ENCODE assay signal across 23 cellular contexts in genomic region chr1:157695417-157695816, GRCh38. TPM values are rescaled to one million over a fixed set of nuclear protein-coding genes. Genes with fewer than 3 reads are reported as not detected.
DNase-seq lines count a peak whose midpoint lies in the region; ATAC-seq and TF ChIP-seq lines count a peak whose summit lies in the region.
"Had no signal": no experiment of that assay in that cellular context is flagged by ENCODE, and none has a peak within 500 bp of the region (broad histone marks: within the 10 kb centered on the region; RNA-seq: fewer than 3 reads in every experiment).

No MANE protein-coding gene starts in this region.

- no peak for TF ChIP-seq POLR2A in stomach (IDR thresholded peaks at IDR 0.05)

- H3K79me2 ChIP-seq in OCI-LY7 (ENCODE audit: insufficient read depth, low read depth, low read length) = no peaks in the 10 kb centered on the region

- POLR2A ChIA-PET in OCI-LY7 (lab: Charles Lee) = no interaction called here
- POLR2A ChIA-PET in activated CD4-positive, alpha-beta memory T cell treated with anti-CD3 and anti-CD28 coated beads for 36 hours (lab: Charles Lee) = no interaction called here
- POLR2A ChIA-PET in activated CD4-positive, alpha-beta T cell treated with anti-CD3 and anti-CD28 coated beads for 36 hours (lab: Charles Lee) = no interaction called here

- TF ChIP-seq EP300 in stomach (IDR thresholded peaks at IDR 0.05) = no peak

- peaks cover 61% of the 10 kb centered on the region for H3K4me1 ChIP-seq in OCI-LY7 (ENCODE audit: insufficient read depth, low read length, poor library complexity, severe bottlenecking)
- H3K4me1 ChIP-seq in stomach = no peaks in the 10 kb centered on the region
- H3K4me1 ChIP-seq: BLaER1 treated with 17β-estradiol and CSF1 and Interleukin-3, amounts not matched to agents 10 nM and 100 nM; Peyer's patch had no signal

- H3K36me3 Mint-ChIP-seq in immature natural killer cell = peaks cover 24 to 55% (median 46%) of the 10 kb centered on the region in 3 donors
- H3K36me3 Mint-ChIP-seq in stimulated activated effector memory CD8-positive, alpha-beta T cell treated with anti-CD3 and anti-CD28 coated beads, Interleukin-12 subunit alpha, Interleukin-12 subunit beta, amount 100 ng/mL, for 72 hours = peaks cover 80% of the 10 kb centered on the region
- no peaks in the 10 kb centered on the region for H3K36me3 Mint-ChIP-seq in activated CD4-positive, alpha-beta memory T cell treated with anti-CD3 and anti-CD28 coated beads for 36 hours
- H3K36me3 Mint-ChIP-seq in activated CD4-positive, alpha-beta T cell treated with anti-CD3 and anti-CD28 coated beads for 36 hours (ENCODE audit: low read depth) = no peaks in the 10 kb centered on the region

- H3K4me3 ChIP-seq in OCI-LY7 (ENCODE audit: low read depth, low read length, poor library complexity, severe bottlenecking) = no peak overlapping the region
- H3K4me3 ChIP-seq in stomach = no peak overlapping the region
- H3K4me3 ChIP-seq: BLaER1 treated with 17β-estradiol and CSF1 and Interleukin-3, amounts not matched to agents 10 nM and 100 nM had no signal

- H3K4me3 Mint-ChIP-seq in immature natural killer cell = peak overlapping the region; percentile 52 to 97 (median 90)
- peak overlapping the region; percentile 65 for H3K4me3 Mint-ChIP-seq in stimulated activated effector memory CD8-positive, alpha-beta T cell treated with anti-CD3 and anti-CD28 coated beads, Interleukin-12 subunit alpha, Interleukin-12 subunit beta, amount 100 ng/mL, for 72 hours
- H3K4me3 Mint-ChIP-seq in activated CD4-positive, alpha-beta memory T cell treated with anti-CD3 and anti-CD28 coated beads for 36 hours = no peak overlapping the region
- no peak overlapping the region for H3K4me3 Mint-ChIP-seq in activated CD4-positive, alpha-beta T cell treated with anti-CD3 and anti-CD28 coated beads for 36 hours

- peak; percentile 7 to 18 for ATAC-seq in activated CD4-positive, CD25-positive, alpha-beta regulatory T cell treated with anti-CD3 and anti-CD28 coated beads, Interleukin-2, amount 50 U/mL, for 24 hours
- ATAC-seq in stimulated activated effector memory CD8-positive, alpha-beta T cell treated with anti-CD3 and anti-CD28 coated beads, Interleukin-12 subunit alpha, Interleukin-12 subunit beta, amount 100 ng/mL, for 72 hours = peak; percentile 4
- ATAC-seq in activated CD4-positive, alpha-beta T cell treated with anti-CD3 and anti-CD28 coated beads for 36 hours = no peak

- BruUV-seq in OCI-LY7 (replicated peaks; lab: Mats Ljungman, UMichigan) = no TSS peak

- no peak for DNase-seq in activated CD4-positive, CD25-positive, alpha-beta regulatory T cell treated with anti-CD3 and anti-CD28 coated beads, Interleukin-2, amount 50 U/mL, for 72 hours
- no peak for DNase-seq in OCI-LY7 (ENCODE audit: low spot score)
- DNase-seq in immature natural killer cell = no peak
- no peak for DNase-seq in stimulated activated effector memory CD8-positive, alpha-beta T cell treated with anti-CD3 and anti-CD28 coated beads, Interleukin-12 subunit alpha, Interleukin-12 subunit beta, amount 100 ng/mL, for 72 hours (ENCODE audit: low spot score in 2 of 2)
- no peak for DNase-seq in activated CD4-positive, alpha-beta memory T cell treated with anti-CD3 and anti-CD28 coated beads for 36 hours
- no peak for DNase-seq in activated CD4-positive, alpha-beta T cell treated with anti-CD3 and anti-CD28 coated beads for 36 hours
- DNase-seq in stomach = no peak
- DNase-seq: ACHN, GDM1, GOT3, HCEC 1CT, IMR-90, NCI-H1105, NCI-H146, NCI-H2029 treated with DMSO at 0.1 percent for 48 hours, NCI-H226, NCI-H510A treated with DMSO at 0.1 percent for 48 hours, NCI-H748 treated with DMSO at 0.1 percent for 48 hours had no signal

- TF ChIP-seq CTCF in OCI-LY7 (conservative IDR thresholded peaks at IDR 0.05; ENCODE audit: low read length) (no peak), stomach (IDR thresholded peaks at IDR 0.05) (no peak)

- peak overlapping the region; percentile 7; the same call in 1 of the 2 replicates for H3K4me2 ChIP-seq in OCI-LY7 (ENCODE audit: low read length)
- H3K4me2 ChIP-seq: BLaER1 treated with 17β-estradiol and CSF1 and Interleukin-3, amounts not matched to agents 10 nM and 100 nM had no signal

- H3K4me1 Mint-ChIP-seq in immature natural killer cell = peaks cover 91 to 99% of the 10 kb centered on the region in 2 donors
- H3K4me1 Mint-ChIP-seq in stimulated activated effector memory CD8-positive, alpha-beta T cell treated with anti-CD3 and anti-CD28 coated beads, Interleukin-12 subunit alpha, Interleukin-12 subunit beta, amount 100 ng/mL, for 72 hours = peaks cover 36% of the 10 kb centered on the region
- H3K4me1 Mint-ChIP-seq in activated CD4-positive, alpha-beta memory T cell treated with anti-CD3 and anti-CD28 coated beads for 36 hours (ENCODE audit: low read depth) = no peaks in the 10 kb centered on the region
- H3K4me1 Mint-ChIP-seq in activated CD4-positive, alpha-beta T cell treated with anti-CD3 and anti-CD28 coated beads for 36 hours = no peaks in the 10 kb centered on the region

- intact Hi-C loops in OCI-LY7 (cut with micrococcal nuclease; ENCODE audit: unreplicated experiment) = no loop called here
- intact Hi-C loops in activated CD4-positive, alpha-beta memory T cell treated with anti-CD3 and anti-CD28 coated beads for 36 hours (cut with micrococcal nuclease) = no loop called here
- intact Hi-C loops in activated CD4-positive, alpha-beta T cell treated with anti-CD3 and anti-CD28 coated beads for 36 hours (cut with DNase I, micrococcal nuclease) = no loop called here
- intact Hi-C loops in stomach (cut with DNase I; ENCODE audit: low total_unique reads) = no loop called here

- H3K27ac ChIP-seq in OCI-LY7 (ENCODE audit: low read depth, low read length, poor library complexity, severe bottlenecking) = no peak overlapping the region
- no peak overlapping the region for H3K27ac ChIP-seq in stomach
- H3K27ac ChIP-seq: 22Rv1; BLaER1 treated with 17β-estradiol and CSF1 and Interleukin-3, amounts not matched to agents 10 nM and 100 nM had no signal

- H3K36me3 ChIP-seq in OCI-LY7 (ENCODE audit: insufficient read depth, low read length) (no peaks in the 10 kb centered on the region), stomach (no peaks in the 10 kb centered on the region)
- H3K36me3 ChIP-seq: BLaER1 treated with 17β-estradiol and CSF1 and Interleukin-3, amounts not matched to agents 10 nM and 100 nM; Peyer's patch had no signal

- H3K9me3 ChIP-seq in OCI-LY7 (ENCODE audit: low read length) (no peaks in the 10 kb centered on the region), stomach (no peaks in the 10 kb centered on the region)
- H3K9me3 ChIP-seq: BLaER1 treated with 17β-estradiol and CSF1 and Interleukin-3, amounts not matched to agents 10 nM and 100 nM; Peyer's patch had no signal

- peak overlapping the region; percentile 93 to 99 (median 96) for H3K27ac Mint-ChIP-seq in immature natural killer cell
- peak overlapping the region; percentile 87 for H3K27ac Mint-ChIP-seq in stimulated activated effector memory CD8-positive, alpha-beta T cell treated with anti-CD3 and anti-CD28 coated beads, Interleukin-12 subunit alpha, Interleukin-12 subunit beta, amount 100 ng/mL, for 72 hours
- H3K27ac Mint-ChIP-seq in activated CD4-positive, alpha-beta memory T cell treated with anti-CD3 and anti-CD28 coated beads for 36 hours = no peak overlapping the region
- no peak overlapping the region for H3K27ac Mint-ChIP-seq in activated CD4-positive, alpha-beta T cell treated with anti-CD3 and anti-CD28 coated beads for 36 hours

- H3K27me3 ChIP-seq in stomach = peaks cover 0 to 15% (median 0%) of the 10 kb centered on the region in 3 donors
- H3K27me3 ChIP-seq: Peyer's patch had no signal

- peaks cover 0 to 4% (median 2%) of the 10 kb centered on the region in 3 donors for H3K27me3 Mint-ChIP-seq in immature natural killer cell (ENCODE audit: low read depth in 3 of 3)
- peaks cover 16% of the 10 kb centered on the region for H3K27me3 Mint-ChIP-seq in activated CD4-positive, alpha-beta memory T cell treated with anti-CD3 and anti-CD28 coated beads for 36 hours
- peaks cover 6% of the 10 kb centered on the region for H3K27me3 Mint-ChIP-seq in activated CD4-positive, alpha-beta T cell treated with anti-CD3 and anti-CD28 coated beads for 36 hours

- H2AFZ ChIP-seq in OCI-LY7 (ENCODE audit: low read length) = peak overlapping the region; percentile 60

- no peaks in the 10 kb centered on the region for H3K9me2 ChIP-seq in OCI-LY7 (ENCODE audit: insufficient read depth, low read length)

- no peaks in the 10 kb centered on the region for H4K20me1 ChIP-seq in OCI-LY7 (ENCODE audit: insufficient read depth, low read length)
- H4K20me1 ChIP-seq: BLaER1 treated with 17β-estradiol and CSF1 and Interleukin-3, amounts not matched to agents 10 nM and 100 nM had no signal

- no peaks in the 10 kb centered on the region for H3K9me3 Mint-ChIP-seq in immature natural killer cell
- H3K9me3 Mint-ChIP-seq in stimulated activated effector memory CD8-positive, alpha-beta T cell treated with anti-CD3 and anti-CD28 coated beads, Interleukin-12 subunit alpha, Interleukin-12 subunit beta, amount 100 ng/mL, for 72 hours = no peaks in the 10 kb centered on the region
- H3K9me3 Mint-ChIP-seq in activated CD4-positive, alpha-beta memory T cell treated with anti-CD3 and anti-CD28 coated beads for 36 hours = no peaks in the 10 kb centered on the region
- H3K9me3 Mint-ChIP-seq in activated CD4-positive, alpha-beta T cell treated with anti-CD3 and anti-CD28 coated beads for 36 hours (ENCODE audit: low read depth) = no peaks in the 10 kb centered on the region

- 49 to 61% (median 57%) methylated on average over 4 of the region's 4 CpGs for WGBS in stomach, 5 donors

- CTCF ChIA-PET in OCI-LY7 (lab: Charles Lee; ENCODE audit: unreplicated experiment) = no interaction called here
- CTCF ChIA-PET in activated CD4-positive, alpha-beta memory T cell treated with anti-CD3 and anti-CD28 coated beads for 36 hours (lab: Charles Lee) = no interaction called here
- CTCF ChIA-PET in activated CD4-positive, alpha-beta T cell treated with anti-CD3 and anti-CD28 coated beads for 36 hours (lab: Charles Lee) = interaction anchor here (0.8 kb wide), 1 partner anchor 196 kb away, joined by 3 read pairs; no protein-coding TSS in a partner anchor

RNA-seq across cellular contexts. Expression of gene FCRL3, which starts 5.2 kb away (rescaled TPM):
- 0.77 and 0.88 TPM in 2 replicates for total RNA-seq in OCI-LY7 (2014; rRNA removed; shearing (Covaris generic))
- 0.99 and 1.1 TPM in 2 replicates for total RNA-seq in OCI-LY7 (2022)
- polyA plus RNA-seq in immature natural killer cell = 100 to 1,000 TPM in 2 of 3 donors, 10 to 100 TPM in 1; 60.3 to 119 (median 115) TPM
- under 1 TPM; 0.69 to 0.82 TPM for total RNA-seq in activated CD4-positive, alpha-beta memory T cell treated with anti-CD3 and anti-CD28 coated beads for 36 hours
- 1 to 10 TPM; 1.1 to 1.2 TPM for total RNA-seq in activated CD4-positive, alpha-beta T cell treated with anti-CD3 and anti-CD28 coated beads for 36 hours
- under 1 TPM in 1 of 5 donors, not detected in 4; 0.55 TPM for total RNA-seq in stomach
- under 1 TPM in 1 of 3 donors, not detected in 2; 0.30 TPM for polyA plus RNA-seq in stomach
- total RNA-seq: Daoy, IMR-90 had no signal
- polyA plus RNA-seq: IMR-90 had no signal

Comparison
In these comparisons a context has a peak if more than half of its experiments do, and no peak if none do; other contexts are left out.
1. H3K27ac Mint-ChIP-seq: peak in immature natural killer cell (6 of 6) and stimulated activated effector memory CD8-positive, alpha-beta T cell treated with anti-CD3 and anti-CD28 coated beads, Interleukin-12 subunit alpha, Interleukin-12 subunit beta, amount 100 ng/mL, for 72 hours (single experiment); none in activated CD4-positive, alpha-beta memory T cell treated with anti-CD3 and anti-CD28 coated beads for 36 hours (single experiment) and activated CD4-positive, alpha-beta T cell treated with anti-CD3 and anti-CD28 coated beads for 36 hours (single experiment).
2. H3K4me3 Mint-ChIP-seq: peak in immature natural killer cell (5 of 5) and stimulated activated effector memory CD8-positive, alpha-beta T cell treated with anti-CD3 and anti-CD28 coated beads, Interleukin-12 subunit alpha, Interleukin-12 subunit beta, amount 100 ng/mL, for 72 hours (single experiment); none in activated CD4-positive, alpha-beta memory T cell treated with anti-CD3 and anti-CD28 coated beads for 36 hours (single experiment) and activated CD4-positive, alpha-beta T cell treated with anti-CD3 and anti-CD28 coated beads for 36 hours (single experiment).